Comparison of ENCODE assay signal across 9 cellular contexts in genomic region chr10:1737222-1738061, GRCh38. TPM values are rescaled to one million over a fixed set of nuclear protein-coding genes. Genes with fewer than 3 reads are reported as not detected.
DNase-seq lines count a peak whose midpoint lies in the region; ATAC-seq and TF ChIP-seq lines count a peak whose summit lies in the region.
"Had no signal": no experiment of that assay in that cellular context is flagged by ENCODE, and none has a peak within 500 bp of the region (broad histone marks: within the 10 kb centered on the region; RNA-seq: fewer than 3 reads in every experiment).

Gene ADARB2 (minus strand): TSS chr10:1737525.

- peaks cover 15% of the 10 kb centered on the region for H3K4me1 ChIP-seq in left ventricle myocardium inferior

- in situ Hi-C loops in G401 (cut with HindIII; ENCODE audit: low sequenced_read_pairs), result no loop called here
- in situ Hi-C loops in SK-MEL-5 (cut with HindIII; ENCODE audit: low pct_unique_long_range_greater_than_20kb, low sequenced_read_pairs), result no loop called here

- H3K9me3 ChIP-seq in left ventricle myocardium inferior (replicated peaks), result no peaks in the 10 kb centered on the region

- TF ChIP-seq CTCF in left ventricle myocardium inferior (IDR thresholded peaks at IDR 0.05; ENCODE audit: borderline replicate concordance), result no peak

- DNase-seq in G401 (ENCODE audit: low spot score) (peak; percentile 40), SK-MEL-5 (ENCODE audit: low read depth, low spot score) (peak; percentile 32), left ventricle myocardium inferior (no peak), sciatic nerve (ENCODE audit: low spot score) (no peak), germinal center (ENCODE audit: low spot score) (no peak), RKO (ENCODE audit: low spot score) (no peak)
- DNase-seq: naive thymus-derived CD8-positive, alpha-beta T cell had no signal

- intact Hi-C loops in left ventricle myocardium inferior (cut with micrococcal nuclease), result no loop called here
- intact Hi-C loops in sciatic nerve (cut with DNase I), result no loop called here

- no peaks in the 10 kb centered on the region for H3K36me3 ChIP-seq in left ventricle myocardium inferior

- ATAC-seq in GM19463 (IDR thresholded peaks at IDR 0.05; ENCODE audit: unreplicated experiment) (peak; percentile 68), HG03469 (IDR thresholded peaks at IDR 0.05; ENCODE audit: unreplicated experiment) (peak; percentile 64), sciatic nerve (peak; percentile 93)

- peak within 1 kb of the TSS; percentile 57 for H3K4me3 ChIP-seq in left ventricle myocardium inferior

- peaks cover 100% of the 10 kb centered on the region for H3K27me3 ChIP-seq in left ventricle myocardium inferior (ENCODE audit: low read depth)

- H3K27ac ChIP-seq in left ventricle myocardium inferior (replicated peaks), result no peak within 1 kb of the TSS

RNA-seq across cellular contexts. Expression of gene ADARB2, which starts in this region (rescaled TPM):
- total RNA-seq in G401 (2014; rRNA removed; shearing (Covaris generic)), result not detected in 2 replicates
- 0.56 and 0.90 TPM in 2 replicates for total RNA-seq in SK-MEL-5 (2014; rRNA removed; shearing (Covaris generic))
- polyA plus RNA-seq in SK-MEL-5 (2015; cell fraction: cytosol; rRNA removed), result 1.8 and 2.0 TPM in 2 replicates
- polyA plus RNA-seq in SK-MEL-5 (2015; cell fraction: nucleus; rRNA removed), result 1.2 and 4.6 TPM in 2 replicates
- total RNA-seq in left ventricle myocardium inferior (0.11 TPM), sciatic nerve (1.9 TPM)
- total RNA-seq: naive thymus-derived CD8-positive, alpha-beta T cell had no signal
- polyA plus RNA-seq: naive thymus-derived CD8-positive, alpha-beta T cell had no signal

Comparison
In these comparisons a context has a peak if more than half of its experiments do, and no peak if none do; other contexts are left out.
1. Peak in DNase-seq in G401; RNA of the gene not detected or under 1 TPM.